ENCODE assay signal across 29 cellular contexts in the genomic region with DNA sequence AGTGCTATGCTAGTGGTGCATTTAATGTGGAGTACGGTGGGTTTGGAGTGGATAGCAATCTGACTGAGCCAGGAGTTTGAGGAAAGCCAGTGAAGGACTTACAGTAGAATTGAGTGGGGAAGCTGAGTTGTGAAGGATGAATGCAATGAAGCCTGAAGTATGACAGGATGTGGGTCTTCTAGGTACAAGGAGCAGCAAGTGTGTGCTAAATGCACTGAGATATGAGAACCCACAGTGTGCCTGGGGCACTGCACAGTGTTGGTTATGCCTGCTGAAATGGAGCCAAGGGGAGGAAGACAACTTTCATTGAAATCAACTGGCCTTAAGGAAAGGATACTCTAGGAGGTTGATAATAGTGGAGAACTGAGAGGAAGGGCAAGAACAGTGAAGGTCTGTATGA.
DNase-seq lines count a peak whose midpoint lies in the region; ATAC-seq and TF ChIP-seq lines count a peak whose summit lies in the region.
"Had no signal": no experiment of that assay in that cellular context is flagged by ENCODE, and none has a peak within 500 bp of the region (broad histone marks: within the 10 kb centered on the region; RNA-seq: fewer than 3 reads in every experiment).

No MANE protein-coding gene starts in this region.

- H3K4me3 ChIP-seq in Jurkat, Clone E6-1 (ENCODE audit: low read length): no peak overlapping the region
- H3K4me3 ChIP-seq: dorsolateral prefrontal cortex, SJCRH30, testis, uterus had no signal

- no peak overlapping the region for H3K4me3 Mint-ChIP-seq in activated CD8-positive, alpha-beta T cell treated with anti-CD3 and anti-CD28 coated beads for 36 hours
- H3K4me3 Mint-ChIP-seq: activated B cell treated with CpG ODN at 0.5 μM for 24 hours; activated naive CD4-positive, alpha-beta T cell treated with anti-CD3 and anti-CD28 coated beads, Interleukin-2, amount 10 ng/mL, durations not matched to agents 7 days and 5 days; activated T-helper 1 cell treated with anti-CD3 and anti-CD28 coated beads, Interleukin-12 subunit alpha, Interleukin-12 subunit beta, Interleukin-2, Interleukin-4 antibody, amounts not matched to agents 30 ng/mL and 10 ng/mL and 1 ng/mL, durations not matched to agents 14 hours and 24 hours and 36 hours had no signal

- peaks cover 19% of the 10 kb centered on the region for H3K27me3 Mint-ChIP-seq in activated CD8-positive, alpha-beta T cell treated with anti-CD3 and anti-CD28 coated beads for 36 hours

- H3K36me3 Mint-ChIP-seq in activated CD8-positive, alpha-beta T cell treated with anti-CD3 and anti-CD28 coated beads for 36 hours (ENCODE audit: low read depth): no peaks in the 10 kb centered on the region
- H3K36me3 Mint-ChIP-seq: activated naive CD4-positive, alpha-beta T cell treated with anti-CD3 and anti-CD28 coated beads, Interleukin-2, amount 10 ng/mL, durations not matched to agents 7 days and 5 days had no signal

- no peak for TF ChIP-seq CTCF in activated CD8-positive, alpha-beta T cell treated with anti-CD3 and anti-CD28 coated beads for 36 hours (IDR thresholded peaks at IDR 0.05)

- ATAC-seq in GM18868 (IDR thresholded peaks at IDR 0.05; ENCODE audit: unreplicated experiment): peak; percentile 56
- ATAC-seq in HG02852 (IDR thresholded peaks at IDR 0.05; ENCODE audit: unreplicated experiment): peak; percentile 83
- ATAC-seq in activated CD8-positive, alpha-beta T cell treated with anti-CD3 and anti-CD28 coated beads for 36 hours: no peak
- ATAC-seq: Panc1 had no signal

- H3K27ac Mint-ChIP-seq in activated CD8-positive, alpha-beta T cell treated with anti-CD3 and anti-CD28 coated beads for 36 hours: no peak overlapping the region
- H3K27ac Mint-ChIP-seq: activated B cell treated with CpG ODN at 0.5 μM for 24 hours; activated naive CD4-positive, alpha-beta T cell treated with anti-CD3 and anti-CD28 coated beads, Interleukin-2, amount 10 ng/mL, durations not matched to agents 7 days and 5 days; activated T-helper 1 cell treated with anti-CD3 and anti-CD28 coated beads, Interleukin-12 subunit alpha, Interleukin-12 subunit beta, Interleukin-2, Interleukin-4 antibody, amounts not matched to agents 30 ng/mL and 10 ng/mL and 1 ng/mL, durations not matched to agents 14 hours and 24 hours and 36 hours; progenitor cell of endocrine pancreas had no signal

- CTCF ChIA-PET in activated CD8-positive, alpha-beta T cell treated with anti-CD3 and anti-CD28 coated beads for 36 hours (lab: Charles Lee): no interaction called here

- POLR2A ChIA-PET in activated CD8-positive, alpha-beta T cell treated with anti-CD3 and anti-CD28 coated beads for 36 hours (lab: Charles Lee): no interaction called here

- intact Hi-C loops in activated CD8-positive, alpha-beta T cell treated with anti-CD3 and anti-CD28 coated beads for 36 hours (cut with micrococcal nuclease): no loop called here

- H3K9me3 Mint-ChIP-seq in activated CD8-positive, alpha-beta T cell treated with anti-CD3 and anti-CD28 coated beads for 36 hours: no peaks in the 10 kb centered on the region
- H3K9me3 Mint-ChIP-seq: activated B cell treated with CpG ODN at 0.5 μM for 24 hours; activated naive CD4-positive, alpha-beta T cell treated with anti-CD3 and anti-CD28 coated beads, Interleukin-2, amount 10 ng/mL, durations not matched to agents 7 days and 5 days; activated T-helper 1 cell treated with anti-CD3 and anti-CD28 coated beads, Interleukin-12 subunit alpha, Interleukin-12 subunit beta, Interleukin-2, Interleukin-4 antibody, amounts not matched to agents 30 ng/mL and 10 ng/mL and 1 ng/mL, durations not matched to agents 14 hours and 24 hours and 36 hours had no signal

- DNase-seq in DMS79 (lab: John Stamatoyannopoulos, UW) (peak; percentile 65), epidermal melanocyte (ENCODE audit: insufficient read length, low spot score) (no peak), ureter (ENCODE audit: low spot score) (no peak)
- DNase-seq in Jurkat, Clone E6-1 (ENCODE audit: low read depth, low spot score): peak; percentile 62
- no peak for DNase-seq in activated naive CD4-positive, alpha-beta T cell (lab: John Stamatoyannopoulos, UW)
- DNase-seq in activated CD8-positive, alpha-beta T cell treated with anti-CD3 and anti-CD28 coated beads for 36 hours: no peak
- DNase-seq: 8988T; activated B cell treated with CpG ODN at 0.5 μM for 24 hours; activated CD8-positive, alpha-beta memory T cell treated with anti-CD3 and anti-CD28 coated beads, Interleukin-2, amount 50 U/mL, for 4 hours; activated naive CD4-positive, alpha-beta T cell treated with anti-CD3 and anti-CD28 coated beads, Interleukin-2, amount 10 ng/mL, durations not matched to agents 7 days and 5 days; amniotic stem cell; brain microvascular endothelial cell; Calu3; dorsolateral prefrontal cortex; islet precursor cell; NCI-H1105; NCI-H187 treated with DMSO at 0.1 percent for 48 hours; NCI-H2171 treated with DMSO at 0.1 percent for 48 hours; NCI-H526; SJCRH30; stimulated activated naive CD4-positive, alpha-beta T cell; T-helper 1 cell; testis; uterus had no signal

- H3K4me1 Mint-ChIP-seq in activated CD8-positive, alpha-beta T cell treated with anti-CD3 and anti-CD28 coated beads for 36 hours (ENCODE audit: low read depth): no peaks in the 10 kb centered on the region
- H3K4me1 Mint-ChIP-seq: activated B cell treated with CpG ODN at 0.5 μM for 24 hours; activated naive CD4-positive, alpha-beta T cell treated with anti-CD3 and anti-CD28 coated beads, Interleukin-2, amount 10 ng/mL, durations not matched to agents 7 days and 5 days had no signal

Comparison
In these comparisons a context has a peak if more than half of its experiments do, and no peak if none do; other contexts are left out.
1. DNase-seq: peak in DMS79 (single experiment) and Jurkat, Clone E6-1 (single experiment); none in epidermal melanocyte (single experiment), activated naive CD4-positive, alpha-beta T cell (0 of 4), ureter (single experiment) and activated CD8-positive, alpha-beta T cell treated with anti-CD3 and anti-CD28 coated beads for 36 hours (single experiment).